Comparison of ENCODE assay signal across 20 cellular contexts in the genomic region with DNA sequence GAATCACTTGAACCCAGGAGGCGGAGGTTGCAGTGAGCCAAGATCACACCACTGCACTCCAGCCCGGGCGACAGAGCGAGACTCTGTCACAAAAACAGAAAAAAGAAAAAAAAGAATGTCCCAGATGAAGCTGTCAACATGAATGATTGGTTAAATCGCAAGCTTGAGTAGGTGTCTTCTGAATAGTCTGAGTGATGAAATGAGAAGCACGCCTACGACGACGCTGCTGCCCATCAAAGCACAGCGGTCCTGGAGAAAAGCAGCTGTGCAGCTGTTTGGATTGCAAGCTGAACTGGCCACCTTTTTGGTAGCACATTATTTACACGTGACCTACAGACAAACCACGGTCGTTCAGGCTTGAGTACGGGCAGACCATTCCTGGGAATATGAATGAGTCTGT.
"Had no signal": no experiment of that assay in that cellular context is flagged by ENCODE, and none has a peak within 500 bp of the region (broad histone marks: within the 10 kb centered on the region; RNA-seq: fewer than 3 reads in every experiment).

No MANE protein-coding gene starts in this region.

- H3K9me3 ChIP-seq: body of pancreas, gastroesophageal sphincter, suprapubic skin, tibial artery had no signal

- H3K27me3 ChIP-seq: body of pancreas, gastroesophageal sphincter, suprapubic skin, tibial artery had no signal

- DNase-seq: activated CD4-positive, alpha-beta T cell treated with anti-CD3 and anti-CD28 coated beads for 1 hour; activated effector memory CD4-positive, alpha-beta T cell treated with Interleukin-2 at 50 U/mL for 16 hours; activated naive CD4-positive, alpha-beta T cell treated with Interleukin-2 at 50 U/mL for 16 hours; anterior cingulate cortex; body of pancreas; dermis blood vessel endothelial cell; effector CD4-positive, alpha-beta T cell; hippocampal formation; left cardiac atrium; naive thymus-derived CD8-positive, alpha-beta T cell; retina; stimulated activated CD4-positive, alpha-beta T cell treated with anti-CD3 and anti-CD28 coated beads, Interleukin-15, amount 100 ng/mL, for 24 hours; stimulated activated CD4-positive, alpha-beta T cell treated with anti-CD3 and anti-CD28 coated beads, Interleukin-2, amount 100 ng/mL, for 24 hours; stimulated activated naive B cell treated with anti-CD40 and anti-IgM and Interleukin-4, amounts not matched to agents 10 μg/mL and 1 μg/mL and 100 μg/mL, for 72 hours; T-helper 2 cell had no signal

- ATAC-seq: body of pancreas; gastroesophageal sphincter; left cardiac atrium; naive thymus-derived CD8-positive, alpha-beta T cell; stimulated activated naive B cell treated with anti-CD40 and anti-IgM and Interleukin-4, amounts not matched to agents 10 μg/mL and 1 μg/mL and 100 μg/mL, for 72 hours; WTC11 had no signal

- H3K4me3 ChIP-seq: body of pancreas, gastroesophageal sphincter, smooth muscle cell, suprapubic skin, tibial artery had no signal

- H3K4me1 ChIP-seq: suprapubic skin had no signal

- H3K4me2 ChIP-seq: smooth muscle cell had no signal

- H3K27ac ChIP-seq: body of pancreas, gastroesophageal sphincter, suprapubic skin, tibial artery had no signal

- H3K36me3 ChIP-seq: suprapubic skin had no signal
